In genomic region chr16:70427786-70428177, GRCh38 we compare ENCODE assay signal across 9 cellular contexts. TPM values are rescaled to one million over a fixed set of nuclear protein-coding genes. Genes with fewer than 3 reads are reported as not detected.
DNase-seq lines count a peak whose midpoint lies in the region; ATAC-seq and TF ChIP-seq lines count a peak whose summit lies in the region.
"Had no signal": no experiment of that assay in that cellular context is flagged by ENCODE, and none has a peak within 500 bp of the region (broad histone marks: within the 10 kb centered on the region; RNA-seq: fewer than 3 reads in every experiment).

No MANE protein-coding gene starts in this region.

- H3K23ac ChIP-seq in trophoblast cell (ENCODE audit: low read length), result no peak overlapping the region

- no peaks in the 10 kb centered on the region for H3K9me3 Mint-ChIP-seq in CD8-positive, alpha-beta memory T cell

- no CpG with 5 or more reads among the region's 4 CpGs for WGBS in trophoblast cell (ENCODE audit: extremely low coverage, insufficient coverage, insufficient read length)

- H4K12ac ChIP-seq in trophoblast cell (ENCODE audit: low read depth, low read length), result peak overlapping the region; percentile 22

- H4K8ac ChIP-seq in trophoblast cell (ENCODE audit: low read depth, low read length), result peak overlapping the region; percentile 15

- peak overlapping the region; percentile 55 for H3K4me2 ChIP-seq in trophoblast cell (ENCODE audit: low read length)

- peak overlapping the region; percentile 4 for H3K4me3 ChIP-seq in CD8-positive, alpha-beta memory T cell (ENCODE audit: low read length)
- peak overlapping the region in 2 of 4 donors; percentile 1 to 7 for H3K4me3 ChIP-seq in Peyer's patch
- no peak overlapping the region for H3K4me3 ChIP-seq in trophoblast cell (ENCODE audit: low read depth, low read length)

- peak; percentile 66 for ATAC-seq in esophagus mucosa
- ATAC-seq in GM21576 (IDR thresholded peaks at IDR 0.05; ENCODE audit: unreplicated experiment), result no peak
- ATAC-seq in GM21367 (IDR thresholded peaks at IDR 0.05; ENCODE audit: unreplicated experiment), result no peak

- H3K27me3 ChIP-seq in CD8-positive, alpha-beta memory T cell (ENCODE audit: insufficient read depth, low read length, poor library complexity, severe bottlenecking), result no peaks in the 10 kb centered on the region
- H3K27me3 ChIP-seq in Peyer's patch (no peaks in the 10 kb centered on the region), trophoblast cell (ENCODE audit: insufficient read depth, low read length) (no peaks in the 10 kb centered on the region)

- peak overlapping the region; percentile 52 for H2BK5ac ChIP-seq in trophoblast cell (ENCODE audit: low read depth, low read length, poor library complexity)

- POLR2A ChIA-PET in CD8-positive, alpha-beta memory T cell (lab: Charles Lee), result no interaction called here

- peak overlapping the region; percentile 39 for H2AK5ac ChIP-seq in trophoblast cell (ENCODE audit: low read length)

- peak overlapping the region; percentile 72 for H3K4ac ChIP-seq in trophoblast cell (ENCODE audit: low read depth, low read length)

- H4K91ac ChIP-seq in trophoblast cell (ENCODE audit: low read depth, low read length), result peak overlapping the region; percentile 71

- H2BK12ac ChIP-seq in trophoblast cell (ENCODE audit: low read length), result peak overlapping the region; percentile 59

- peak overlapping the region; percentile 77 for H3K18ac ChIP-seq in trophoblast cell (ENCODE audit: low read length)

- no peaks in the 10 kb centered on the region for H3K9me3 ChIP-seq in CD8-positive, alpha-beta memory T cell (ENCODE audit: low read length)
- H3K9me3 ChIP-seq in Peyer's patch (no peaks in the 10 kb centered on the region), trophoblast cell (ENCODE audit: insufficient read depth, low read depth, low read length) (no peaks in the 10 kb centered on the region)

- peak overlapping the region; percentile 18 for H3K9ac ChIP-seq in trophoblast cell (ENCODE audit: low read length)

- H2AFZ ChIP-seq in trophoblast cell (ENCODE audit: insufficient read depth, low read length, poor library complexity), result no peak overlapping the region

- H3K4me1 Mint-ChIP-seq in CD8-positive, alpha-beta memory T cell, result peaks cover 29 to 52% (median 48%) of the 10 kb centered on the region in 3 donors

- H2BK120ac ChIP-seq in trophoblast cell (ENCODE audit: insufficient read depth, low read length, poor library complexity), result peak overlapping the region; percentile 9

- DNase-seq in CD8-positive, alpha-beta memory T cell, result no peak
- DNase-seq in Peyer's patch (no peak), trophoblast cell (no peak), SK-N-DZ (ENCODE audit: low spot score) (no peak)
- DNase-seq in stimulated activated CD4-positive, alpha-beta T cell treated with anti-CD3 and anti-CD28 coated beads, Interleukin-2, amount 100 ng/mL, for 48 hours, result no peak
- DNase-seq: NCI-H2171 treated with DMSO at 0.1 percent for 48 hours had no signal

- no peak for TF ChIP-seq POLR2A in Peyer's patch (IDR thresholded peaks at IDR 0.05)

- H3K27me3 Mint-ChIP-seq in CD8-positive, alpha-beta memory T cell, result no peaks in the 10 kb centered on the region

- peak overlapping the region in 1 of 7 donors; percentile 16 for H3K4me3 Mint-ChIP-seq in CD8-positive, alpha-beta memory T cell

- CTCF ChIA-PET in CD8-positive, alpha-beta memory T cell (lab: Charles Lee), result no interaction called here

- peaks cover 13% of the 10 kb centered on the region for H3K79me2 ChIP-seq in trophoblast cell (ENCODE audit: control insufficient read depth, insufficient read depth, low read length, poor library complexity)

- peaks cover 3% of the 10 kb centered on the region for H3K36me3 ChIP-seq in CD8-positive, alpha-beta memory T cell (ENCODE audit: insufficient read depth, low read length)
- H3K36me3 ChIP-seq in Peyer's patch (no peaks in the 10 kb centered on the region), trophoblast cell (ENCODE audit: control insufficient read depth in 1 of 2, insufficient read depth in 2 of 2, low read length in 2 of 2) (peaks cover 6 to 7% of the 10 kb centered on the region in 2 experiments)

- peaks cover 37% of the 10 kb centered on the region for H3K4me1 ChIP-seq in CD8-positive, alpha-beta memory T cell (ENCODE audit: insufficient read depth, low read length)
- peaks cover 13 to 59% (median 40%) of the 10 kb centered on the region in 4 donors for H3K4me1 ChIP-seq in Peyer's patch
- H3K4me1 ChIP-seq in trophoblast cell (ENCODE audit: control insufficient read depth in 1 of 2, insufficient read depth in 2 of 2, low read length in 2 of 2), result peaks cover 39 to 45% of the 10 kb centered on the region in 2 experiments

- peak overlapping the region in 4 of 8 donors; percentile 36 to 86 (median 55) for H3K27ac Mint-ChIP-seq in CD8-positive, alpha-beta memory T cell

- H3K14ac ChIP-seq in trophoblast cell (ENCODE audit: low read length), result peak overlapping the region; percentile 6

- peaks cover 0 to 7% (median 3%) of the 10 kb centered on the region in 3 donors for H3K36me3 Mint-ChIP-seq in CD8-positive, alpha-beta memory T cell

- TF ChIP-seq CTCF in Peyer's patch (IDR thresholded peaks at IDR 0.05), result no peak

- H3K79me1 ChIP-seq in trophoblast cell (ENCODE audit: low read length), result peaks cover 28% of the 10 kb centered on the region

- peak overlapping the region; percentile 88 for H3K27ac ChIP-seq in CD8-positive, alpha-beta memory T cell (ENCODE audit: low read depth, low read length)
- H3K27ac ChIP-seq in Peyer's patch (peak overlapping the region; percentile 74 to 87 (median 80)), trophoblast cell (ENCODE audit: low read depth, low read length) (peak overlapping the region; percentile 97)

RNA-seq across cellular contexts. Expression of gene ST3GAL2, which starts 11.1 kb away (rescaled TPM):
- total RNA-seq in CD8-positive, alpha-beta memory T cell, result 10 to 100 TPM; 24.2 to 24.8 TPM
- 20.1 TPM for polyA plus RNA-seq in CD8-positive, alpha-beta memory T cell
- total RNA-seq in Peyer's patch, result 10 to 100 TPM; 13.0 to 27.5 (median 19.6) TPM
- total RNA-seq in esophagus mucosa, result 1.7 TPM
- polyA plus RNA-seq in trophoblast cell (2013), result 28.0 and 29.6 TPM in 2 replicates
- 31.8 and 44.0 TPM in 2 replicates for polyA plus RNA-seq in SK-N-DZ (2014; cell fraction: cytosol; rRNA removed)
- polyA plus RNA-seq in SK-N-DZ (2014; cell fraction: nucleus; rRNA removed), result 12.1 and 15.1 TPM in 2 replicates

RNA-seq across cellular contexts. Expression of gene FCSK, which starts 26.6 kb away (rescaled TPM):
- 10 to 100 TPM; 15.1 to 16.9 TPM for total RNA-seq in CD8-positive, alpha-beta memory T cell
- polyA plus RNA-seq in CD8-positive, alpha-beta memory T cell, result 7.8 TPM
- total RNA-seq in Peyer's patch, result 100 to 1,000 TPM in 1 of 4 donors, 10 to 100 TPM in 3; 32.2 to 127 (median 52.9) TPM
- total RNA-seq in esophagus mucosa, result 10.0 TPM
- polyA plus RNA-seq in trophoblast cell (2013), result 2.9 and 3.5 TPM in 2 replicates
- 5.6 and 8.2 TPM in 2 replicates for polyA plus RNA-seq in SK-N-DZ (2014; cell fraction: cytosol; rRNA removed)
- polyA plus RNA-seq in SK-N-DZ (2014; cell fraction: nucleus; rRNA removed), result 34.9 and 44.3 TPM in 2 replicates
